ENCODE assay signal across 16 cellular contexts in genomic region chr5:122415030-122415429, GRCh38.
DNase-seq lines count a peak whose midpoint lies in the region; ATAC-seq and TF ChIP-seq lines count a peak whose summit lies in the region.
"Had no signal": no experiment of that assay in that cellular context is flagged by ENCODE, and none has a peak within 500 bp of the region (broad histone marks: within the 10 kb centered on the region; RNA-seq: fewer than 3 reads in every experiment).

No MANE protein-coding gene starts in this region.

- CTCF ChIA-PET in WTC11 (lab: Charles Lee) = interaction anchor here (1.0 to 1.6 kb wide), 8 partner anchors 10 to 219 kb away, joined by 3 to 17 read pairs (median 4); no protein-coding TSS in a partner anchor

- POLR2A ChIA-PET in WTC11 (lab: Charles Lee) = no interaction called here

- H3K9me3 Mint-ChIP-seq in WTC11 (no peaks in the 10 kb centered on the region), nephron progenitor cell (no peaks in the 10 kb centered on the region)
- H3K9me3 Mint-ChIP-seq: activated B cell treated with CpG ODN at 0.5 μM for 24 hours; activated naive CD4-positive, alpha-beta T cell treated with anti-CD3 and anti-CD28 coated beads, Interleukin-2, amount 50 U/mL, for 24 hours; CD4-positive, alpha-beta T cell; HFFc6; stimulated activated naive B cell treated with anti-CD40 and anti-IgM and Interleukin-4, amounts not matched to agents 10 μg/mL and 1 μg/mL and 100 μg/mL, for 72 hours had no signal

- TF ChIP-seq CTCF in WTC11 (IDR thresholded peaks at IDR 0.05) (no peak), nephron progenitor cell (IDR thresholded peaks at IDR 0.05) (no peak)

- H3K27me3 Mint-ChIP-seq in WTC11 (ENCODE audit: low read depth) (no peaks in the 10 kb centered on the region), nephron progenitor cell (ENCODE audit: low read depth, poor library complexity) (peaks cover 6% of the 10 kb centered on the region)

- peak; percentile 20 for ATAC-seq in HG02642 (IDR thresholded peaks at IDR 0.05; ENCODE audit: poor library complexity, unreplicated experiment)
- peak; percentile 60 for ATAC-seq in WTC11
- ATAC-seq in left lobe of liver = no peak

- DNase-seq in NCI-H1417 (lab: John Stamatoyannopoulos, UW) = peak; percentile 14 to 50 (median 26)
- DNase-seq in NCI-H1417 treated with DMSO at 0.1 percent for 48 hours (lab: John Stamatoyannopoulos, UW) = no peak
- no peak for DNase-seq in WTC11 (ENCODE audit: low spot score)
- DNase-seq in nephron progenitor cell = no peak
- DNase-seq in left lobe of liver (ENCODE audit: low spot score) = no peak
- DNase-seq in T-helper 2 cell = no peak
- no peak for DNase-seq in islet precursor cell
- DNase-seq: activated B cell treated with CpG ODN at 0.5 μM for 24 hours; activated CD4-positive, alpha-beta T cell treated with anti-CD3 and anti-CD28 coated beads, Interleukin-2, amount 50 U/mL, for 4 hours; activated CD8-positive, alpha-beta memory T cell treated with anti-CD3 and anti-CD28 coated beads, Interleukin-2, amount 50 U/mL, for 4 hours; CD4-positive, alpha-beta T cell; stimulated activated CD4-positive, alpha-beta T cell treated with anti-CD3 and anti-CD28 coated beads, Interleukin-4, amount 100 ng/mL, for 1 hour; stimulated activated naive B cell treated with anti-CD40 and anti-IgM and Interleukin-4, amounts not matched to agents 10 μg/mL and 1 μg/mL and 100 μg/mL, for 72 hours had no signal

- no peaks in the 10 kb centered on the region for H3K36me3 Mint-ChIP-seq in WTC11
- H3K36me3 Mint-ChIP-seq in nephron progenitor cell (ENCODE audit: low read depth) = peaks cover 5% of the 10 kb centered on the region
- H3K36me3 Mint-ChIP-seq: activated naive CD4-positive, alpha-beta T cell treated with anti-CD3 and anti-CD28 coated beads, Interleukin-2, amount 50 U/mL, for 24 hours; stimulated activated naive B cell treated with anti-CD40 and anti-IgM and Interleukin-4, amounts not matched to agents 10 μg/mL and 1 μg/mL and 100 μg/mL, for 72 hours had no signal

- H3K4me3 Mint-ChIP-seq in WTC11 (no peak overlapping the region), nephron progenitor cell (no peak overlapping the region)
- H3K4me3 Mint-ChIP-seq: activated B cell treated with CpG ODN at 0.5 μM for 24 hours; activated naive CD4-positive, alpha-beta T cell treated with anti-CD3 and anti-CD28 coated beads, Interleukin-2, amount 50 U/mL, for 24 hours; CD4-positive, alpha-beta T cell; HFFc6; stimulated activated naive B cell treated with anti-CD40 and anti-IgM and Interleukin-4, amounts not matched to agents 10 μg/mL and 1 μg/mL and 100 μg/mL, for 72 hours had no signal

- H3K4me1 Mint-ChIP-seq in WTC11 = peaks cover 30% of the 10 kb centered on the region
- H3K4me1 Mint-ChIP-seq in nephron progenitor cell = peaks cover 33% of the 10 kb centered on the region
- H3K4me1 Mint-ChIP-seq: activated B cell treated with CpG ODN at 0.5 μM for 24 hours; activated naive CD4-positive, alpha-beta T cell treated with anti-CD3 and anti-CD28 coated beads, Interleukin-2, amount 50 U/mL, for 24 hours had no signal

- H3K27ac Mint-ChIP-seq in WTC11 (no peak overlapping the region), nephron progenitor cell (peak overlapping the region; percentile 13)
- H3K27ac Mint-ChIP-seq: activated B cell treated with CpG ODN at 0.5 μM for 24 hours; activated naive CD4-positive, alpha-beta T cell treated with anti-CD3 and anti-CD28 coated beads, Interleukin-2, amount 50 U/mL, for 24 hours; CD4-positive, alpha-beta T cell; HFFc6; stimulated activated naive B cell treated with anti-CD40 and anti-IgM and Interleukin-4, amounts not matched to agents 10 μg/mL and 1 μg/mL and 100 μg/mL, for 72 hours had no signal

TF ChIP-seq in WTC11, 78 proteins besides CTCF, POLR2A, EP300 and RAD21 (continues in another document):
- no peak for TF ChIP-seq ZNF396 (CRISPR knock-in tag; IDR thresholded peaks at IDR 0.05; ENCODE audit: borderline replicate concordance)
- TF ChIP-seq ZNF232 (CRISPR knock-in tag; IDR thresholded peaks at IDR 0.05) = no peak
- no peak for TF ChIP-seq ZNF317 (CRISPR knock-in tag; IDR thresholded peaks at IDR 0.05; ENCODE audit: borderline replicate concordance, low read depth)
- TF ChIP-seq ARID4B (CRISPR knock-in tag; IDR thresholded peaks at IDR 0.05; ENCODE audit: borderline replicate concordance) = no peak
- TF ChIP-seq, protein P1, sequence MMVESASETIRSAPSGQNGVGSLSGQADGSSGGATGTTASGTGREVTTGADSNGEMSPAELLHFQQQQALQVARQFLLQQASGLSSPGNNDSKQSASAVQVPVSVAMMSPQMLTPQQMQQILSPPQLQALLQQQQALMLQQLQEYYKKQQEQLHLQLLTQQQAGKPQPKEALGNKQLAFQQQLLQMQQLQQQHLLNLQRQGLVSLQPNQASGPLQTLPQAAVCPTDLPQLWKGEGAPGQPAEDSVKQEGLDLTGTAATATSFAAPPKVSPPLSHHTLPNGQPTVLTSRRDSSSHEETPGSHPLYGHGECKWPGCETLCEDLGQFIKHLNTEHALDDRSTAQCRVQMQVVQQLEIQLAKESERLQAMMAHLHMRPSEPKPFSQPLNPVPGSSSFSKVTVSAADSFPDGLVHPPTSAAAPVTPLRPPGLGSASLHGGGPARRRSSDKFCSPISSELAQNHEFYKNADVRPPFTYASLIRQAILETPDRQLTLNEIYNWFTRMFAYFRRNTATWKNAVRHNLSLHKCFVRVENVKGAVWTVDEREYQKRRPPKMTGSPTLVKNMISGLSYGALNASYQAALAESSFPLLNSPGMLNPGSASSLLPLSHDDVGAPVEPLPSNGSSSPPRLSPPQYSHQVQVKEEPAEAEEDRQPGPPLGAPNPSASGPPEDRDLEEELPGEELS (CRISPR knock-in tag; IDR thresholded peaks at IDR 0.05) = no peak
- TF ChIP-seq, protein P2, sequence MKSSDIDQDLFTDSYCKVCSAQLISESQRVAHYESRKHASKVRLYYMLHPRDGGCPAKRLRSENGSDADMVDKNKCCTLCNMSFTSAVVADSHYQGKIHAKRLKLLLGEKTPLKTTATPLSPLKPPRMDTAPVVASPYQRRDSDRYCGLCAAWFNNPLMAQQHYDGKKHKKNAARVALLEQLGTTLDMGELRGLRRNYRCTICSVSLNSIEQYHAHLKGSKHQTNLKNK (CRISPR knock-in tag; IDR thresholded peaks at IDR 0.05) = no peak
- TF ChIP-seq AR (CRISPR knock-in tag; IDR thresholded peaks at IDR 0.05) = no peak
- no peak for TF ChIP-seq TEAD4 (CRISPR knock-in tag; IDR thresholded peaks at IDR 0.05)

Comparison
In these comparisons a context has a peak if more than half of its experiments do, and no peak if none do; other contexts are left out.
1. DNase-seq: peak in NCI-H1417 (3 of 3); none in NCI-H1417 treated with DMSO at 0.1 percent for 48 hours (single experiment), WTC11 (single experiment), nephron progenitor cell (single experiment), left lobe of liver (single experiment), T-helper 2 cell (0 of 5) and islet precursor cell (single experiment).